10 cellular contexts compared by ENCODE assay signal in genomic region chr19:1272423-1273262, GRCh38. TPM values are rescaled to one million over a fixed set of nuclear protein-coding genes. Genes with fewer than 3 reads are reported as not detected.
DNase-seq lines count a peak whose midpoint lies in the region; ATAC-seq and TF ChIP-seq lines count a peak whose summit lies in the region.
"Had no signal": no experiment of that assay in that cellular context is flagged by ENCODE, and none has a peak within 500 bp of the region (broad histone marks: within the 10 kb centered on the region; RNA-seq: fewer than 3 reads in every experiment).

No MANE protein-coding gene starts in this region.

- H4K8ac ChIP-seq in trophoblast cell (ENCODE audit: low read depth, low read length), result no peak overlapping the region

- no peaks in the 10 kb centered on the region for H3K9me3 ChIP-seq in Peyer's patch
- no peaks in the 10 kb centered on the region for H3K9me3 ChIP-seq in endodermal cell (ENCODE audit: control insufficient read depth, low read length)
- H3K9me3 ChIP-seq in trophoblast cell (ENCODE audit: insufficient read depth, low read depth, low read length), result no peaks in the 10 kb centered on the region

- H3K36me3 ChIP-seq in Peyer's patch (peaks cover 0 to 44% (median 0%) of the 10 kb centered on the region in 3 donors), endodermal cell (ENCODE audit: control insufficient read depth, insufficient read depth, low read length) (peaks cover 49% of the 10 kb centered on the region), trophoblast cell (ENCODE audit: control insufficient read depth in 1 of 2, insufficient read depth in 2 of 2, low read length in 2 of 2) (peaks cover 42% of the 10 kb centered on the region in 2 experiments), brain microvascular endothelial cell (replicated peaks) (peaks cover 41% of the 10 kb centered on the region)

- H3K27me3 ChIP-seq in Peyer's patch (no peaks in the 10 kb centered on the region), endodermal cell (ENCODE audit: control insufficient read depth, insufficient read depth, low read length, poor library complexity, severe bottlenecking) (peaks cover 3% of the 10 kb centered on the region), trophoblast cell (ENCODE audit: insufficient read depth, low read length) (no peaks in the 10 kb centered on the region), brain microvascular endothelial cell (replicated peaks) (no peaks in the 10 kb centered on the region)

- H3K27ac Mint-ChIP-seq in Calu3 (ENCODE audit: unreplicated experiment) (peak overlapping the region; percentile 36), endodermal cell (peak overlapping the region; percentile 58)

- H2AFZ ChIP-seq in trophoblast cell (ENCODE audit: insufficient read depth, low read length, poor library complexity), result no peak overlapping the region

- H3K9ac ChIP-seq in endodermal cell (ENCODE audit: extremely low read depth, low read length, poor library complexity, severe bottlenecking) (no peak overlapping the region), trophoblast cell (ENCODE audit: low read length) (peak overlapping the region; percentile 6)

- H3K4me3 Mint-ChIP-seq in Calu3 (ENCODE audit: low read depth, unreplicated experiment) (no peak overlapping the region), endodermal cell (no peak overlapping the region)

- peaks cover 22% of the 10 kb centered on the region for H3K79me1 ChIP-seq in trophoblast cell (ENCODE audit: low read length)

- H3K27ac ChIP-seq in Peyer's patch (peak overlapping the region in 3 of 4 donors; percentile 23 to 99 (median 99)), endodermal cell (ENCODE audit: low read depth, low read length) (no peak overlapping the region), trophoblast cell (ENCODE audit: low read depth, low read length) (no peak overlapping the region), brain microvascular endothelial cell (no peak overlapping the region)

- in situ Hi-C loops in brain microvascular endothelial cell (cut with HindIII; ENCODE audit: low pct_ligation_motif_present, low sequenced_read_pairs), result no loop called here

- H3K9me3 Mint-ChIP-seq in Calu3 (ENCODE audit: low read depth, unreplicated experiment) (no peaks in the 10 kb centered on the region), endodermal cell (no peaks in the 10 kb centered on the region)

- no peak overlapping the region for H3K4me2 ChIP-seq in trophoblast cell (ENCODE audit: low read length)

- peaks cover 31% of the 10 kb centered on the region for H3K4me1 Mint-ChIP-seq in Calu3 (ENCODE audit: low read depth, unreplicated experiment)
- H3K4me1 Mint-ChIP-seq in endodermal cell, result peaks cover 29% of the 10 kb centered on the region

- WGBS in endodermal cell (ENCODE audit: insufficient coverage in 1 of 2, insufficient read length in 1 of 2), 2 experiments, result 94 to 95% methylated on average over 23 to 33 of the region's 33 CpGs
- no CpG with 5 or more reads among the region's 33 CpGs for WGBS in trophoblast cell (ENCODE audit: extremely low coverage, insufficient coverage, insufficient read length)

- H2BK5ac ChIP-seq in trophoblast cell (ENCODE audit: low read depth, low read length, poor library complexity), result no peak overlapping the region

- H2AK5ac ChIP-seq in trophoblast cell (ENCODE audit: low read length), result no peak overlapping the region

- H2BK120ac ChIP-seq in trophoblast cell (ENCODE audit: insufficient read depth, low read length, poor library complexity), result no peak overlapping the region

- H3K23ac ChIP-seq in trophoblast cell (ENCODE audit: low read length), result no peak overlapping the region

- no peak overlapping the region for H2BK12ac ChIP-seq in trophoblast cell (ENCODE audit: low read length)

- H3K4me3 ChIP-seq in Peyer's patch, result peak overlapping the region in 1 of 4 donors; percentile 77
- H3K4me3 ChIP-seq in endodermal cell (ENCODE audit: low read length), result no peak overlapping the region
- no peak overlapping the region for H3K4me3 ChIP-seq in trophoblast cell (ENCODE audit: low read depth, low read length)
- no peak overlapping the region for H3K4me3 ChIP-seq in brain microvascular endothelial cell (ENCODE audit: low read depth, low read length)

- intact Hi-C loops in Calu3 (cut with micrococcal nuclease; ENCODE audit: unreplicated experiment), result no loop called here

- peaks cover 90% of the 10 kb centered on the region for H3K36me3 Mint-ChIP-seq in Calu3 (ENCODE audit: insufficient read depth, unreplicated experiment)
- peaks cover 48% of the 10 kb centered on the region for H3K36me3 Mint-ChIP-seq in endodermal cell (ENCODE audit: low read depth)

- H4K12ac ChIP-seq in trophoblast cell (ENCODE audit: low read depth, low read length), result no peak overlapping the region

- no peak overlapping the region for H4K91ac ChIP-seq in trophoblast cell (ENCODE audit: low read depth, low read length)

- TF ChIP-seq CTCF in Calu3 (IDR thresholded peaks at IDR 0.05; ENCODE audit: unreplicated experiment) (no peak), Peyer's patch (IDR thresholded peaks at IDR 0.05) (no peak), endodermal cell (conservative IDR thresholded peaks at IDR 0.05) (no peak), brain microvascular endothelial cell (IDR thresholded peaks at IDR 0.05; ENCODE audit: low read depth, low read length, missing control alignments) (no peak)

- no peak for DNase-seq in Calu3
- no peak for DNase-seq in Peyer's patch
- DNase-seq in endodermal cell, result no peak
- DNase-seq in trophoblast cell, result no peak
- no peak for DNase-seq in NCI-H226
- no peak for DNase-seq in brain microvascular endothelial cell
- DNase-seq in UCSD-AML1 (lab: John Stamatoyannopoulos, UW; ENCODE audit: unreplicated experiment), result no peak
- DNase-seq: H7, Kasumi-1 had no signal

- H3K79me2 ChIP-seq in trophoblast cell (ENCODE audit: control insufficient read depth, insufficient read depth, low read length, poor library complexity), result peaks cover 23% of the 10 kb centered on the region

- ATAC-seq in HG02610 (IDR thresholded peaks at IDR 0.05; ENCODE audit: unreplicated experiment), result no peak

- TF ChIP-seq POLR2A in Peyer's patch (IDR thresholded peaks at IDR 0.05), result no peak

- CTCF ChIA-PET in Calu3 (lab: Charles Lee), result interaction anchor here (0.8 kb wide), 1 partner anchor 28 kb away, joined by 4 read pairs; no protein-coding TSS in a partner anchor

- H3K27me3 Mint-ChIP-seq in Calu3 (ENCODE audit: unreplicated experiment) (no peaks in the 10 kb centered on the region), endodermal cell (ENCODE audit: insufficient read depth) (peaks cover 10% of the 10 kb centered on the region)

- TSS peak; percentile 11 for BruUV-seq in Calu3 (replicated peaks; lab: Mats Ljungman, UMichigan)

- no peak overlapping the region for H3K4ac ChIP-seq in trophoblast cell (ENCODE audit: low read depth, low read length)

- H3K4me1 ChIP-seq in Peyer's patch (peaks cover 5 to 79% (median 59%) of the 10 kb centered on the region in 4 donors), endodermal cell (ENCODE audit: control insufficient read depth, insufficient read depth, low read length) (peaks cover 13% of the 10 kb centered on the region), trophoblast cell (ENCODE audit: control insufficient read depth in 1 of 2, insufficient read depth in 2 of 2, low read length in 2 of 2) (peaks cover 30 to 31% of the 10 kb centered on the region in 2 experiments)

- H3K14ac ChIP-seq in trophoblast cell (ENCODE audit: low read length), result no peak overlapping the region

- H3K18ac ChIP-seq in trophoblast cell (ENCODE audit: low read length), result no peak overlapping the region

RNA-seq across cellular contexts. Expression of gene FAM174C, which starts 2.7 kb away (rescaled TPM):
- total RNA-seq in Calu3 (2022) (32.9 and 34.4 TPM in 2 replicates), Peyer's patch (10 to 100 TPM; 39.6 to 87.7 (median 80.0) TPM), endodermal cell (10 to 100 TPM; 45.1 to 46.0 TPM)
- 18.2 TPM for polyA plus RNA-seq in endodermal cell (2013, experiment 1 of 2)
- 19.0 TPM for polyA plus RNA-seq in endodermal cell (2013, experiment 2 of 2)
- 58.5 and 63.2 TPM in 2 replicates for polyA plus RNA-seq in trophoblast cell (2013)

RNA-seq across cellular contexts. Expression of gene CIRBP, which starts 3.5 kb away (rescaled TPM):
- total RNA-seq in Calu3 (2022) (102 and 112 TPM in 2 replicates), Peyer's patch (100 to 1,000 TPM; 258 to 623 (median 458) TPM), endodermal cell (100 to 1,000 TPM; 282 to 301 TPM)
- polyA plus RNA-seq in endodermal cell (2013, experiment 1 of 2), result 403 TPM
- 310 TPM for polyA plus RNA-seq in endodermal cell (2013, experiment 2 of 2)
- polyA plus RNA-seq in trophoblast cell (2013), result 116 and 120 TPM in 2 replicates

RNA-seq across cellular contexts. Expression of gene EFNA2, which starts 13.0 kb away (rescaled TPM):
- total RNA-seq in Calu3 (2022) (0.90 and 0.95 TPM in 2 replicates), Peyer's patch (10 to 100 TPM; 21.5 to 34.1 (median 32.3) TPM), endodermal cell (10 to 100 TPM; 28.6 to 30.7 TPM)
- polyA plus RNA-seq in endodermal cell (2013, experiment 1 of 2), result 36.1 TPM
- polyA plus RNA-seq in endodermal cell (2013, experiment 2 of 2), result 33.9 TPM
- polyA plus RNA-seq in trophoblast cell (2013), result 7.2 and 7.3 TPM in 2 replicates

RNA-seq across cellular contexts. Expression of gene MIDN, which starts 24.3 kb away (rescaled TPM):
- 61.8 and 72.4 TPM in 2 replicates for total RNA-seq in Calu3 (2022)
- total RNA-seq in Peyer's patch, result 100 to 1,000 TPM in 1 of 4 donors, 10 to 100 TPM in 3; 34.7 to 205 (median 98.9) TPM
- total RNA-seq in endodermal cell, result 100 to 1,000 TPM; 183 to 185 TPM
- 126 TPM for polyA plus RNA-seq in endodermal cell (2013, experiment 1 of 2)
- 115 TPM for polyA plus RNA-seq in endodermal cell (2013, experiment 2 of 2)
- 159 and 165 TPM in 2 replicates for polyA plus RNA-seq in trophoblast cell (2013)

RNA-seq across cellular contexts. Expression of gene ATP5F1D, which starts 31.1 kb away (rescaled TPM):
- total RNA-seq in Calu3 (2022), result 86.6 and 91.8 TPM in 2 replicates
- total RNA-seq in Peyer's patch, result 100 to 1,000 TPM in 3 of 4 donors, 10 to 100 TPM in 1; 88.3 to 299 (median 206) TPM
- total RNA-seq in endodermal cell, result 100 to 1,000 TPM; 144 to 159 TPM
- polyA plus RNA-seq in endodermal cell (2013, experiment 1 of 2), result 108 TPM
- 96.0 TPM for polyA plus RNA-seq in endodermal cell (2013, experiment 2 of 2)
- polyA plus RNA-seq in trophoblast cell (2013), result 106 and 107 TPM in 2 replicates

Comparison
In these comparisons a context has a peak if more than half of its experiments do, and no peak if none do; other contexts are left out.
1. H3K27ac ChIP-seq: peak in Peyer's patch (3 of 4); none in endodermal cell (single experiment), trophoblast cell (single experiment) and brain microvascular endothelial cell (single experiment).
2. RNA of gene EFNA2, which starts 13.0 kb away (total RNA-seq): 21.5 to 34.1 TPM in Peyer's patch and 28.6 to 30.7 TPM in endodermal cell; 0.90 to 0.95 TPM in Calu3; every median in the first group is over 10 times any median in the second.